30 cellular contexts compared by ENCODE assay signal in genomic region chr20:22941550-22941949, GRCh38.
"Had no signal": no experiment of that assay in that cellular context is flagged by ENCODE, and none has a peak within 500 bp of the region (broad histone marks: within the 10 kb centered on the region; RNA-seq: fewer than 3 reads in every experiment).

No MANE protein-coding gene starts in this region.

- H3K27ac ChIP-seq: brain microvascular endothelial cell, esophagus squamous epithelium, gastroesophageal sphincter, WERI-Rb-1 had no signal

- H3K4me3 ChIP-seq: esophagus squamous epithelium, gastroesophageal sphincter had no signal

- H3K9me3 Mint-ChIP-seq: activated B cell treated with CpG ODN at 0.5 μM for 24 hours; activated CD4-positive, alpha-beta memory T cell treated with anti-CD3 and anti-CD28 coated beads, Interleukin-2, amount 10 ng/mL, durations not matched to agents 7 days and 5 days; activated CD4-positive, alpha-beta T cell treated with anti-CD3 and anti-CD28 coated beads, Interleukin-2, amount 10 ng/mL, durations not matched to agents 7 days and 5 days; activated naive CD4-positive, alpha-beta T cell treated with anti-CD3 and anti-CD28 coated beads, Interleukin-2, amount 10 ng/mL, durations not matched to agents 7 days and 5 days; activated naive CD8-positive, alpha-beta T cell treated with anti-CD3 and anti-CD28 coated beads, Interleukin-2, amount 10 ng/mL, durations not matched to agents 7 days and 5 days; activated T-cell treated with anti-CD3 and anti-CD28 coated beads, Interleukin-2, amount 50 U/mL, for 24 hours; effector memory CD8-positive, alpha-beta T cell; T-helper 2 cell treated with Interferon-gamma antibody and Interleukin-4, amounts not matched to agents 5 μg/mL and 100 μg/mL, for 36 hours had no signal

- H3K27me3 ChIP-seq: brain microvascular endothelial cell had no signal

- H3K36me3 ChIP-seq: brain microvascular endothelial cell, esophagus squamous epithelium, gastroesophageal sphincter, WERI-Rb-1 had no signal

- ATAC-seq: activated CD4-positive, CD25-positive, alpha-beta regulatory T cell treated with anti-CD3 and anti-CD28 coated beads, Interleukin-2, amount 50 U/mL, for 24 hours; activated naive CD4-positive, alpha-beta T cell treated with anti-CD3 and anti-CD28 coated beads, Interleukin-2, amount 50 U/mL, for 72 hours; activated T-cell treated with anti-CD3 and anti-CD28 coated beads, Interleukin-2, amount 50 U/mL, for 72 hours; effector memory CD8-positive, alpha-beta T cell; gastroesophageal sphincter; T-helper 17 cell had no signal

- H3K4me1 Mint-ChIP-seq: activated B cell treated with CpG ODN at 0.5 μM for 24 hours; activated CD4-positive, alpha-beta memory T cell treated with anti-CD3 and anti-CD28 coated beads, Interleukin-2, amount 10 ng/mL, durations not matched to agents 7 days and 5 days; activated CD4-positive, alpha-beta T cell treated with anti-CD3 and anti-CD28 coated beads, Interleukin-2, amount 10 ng/mL, durations not matched to agents 7 days and 5 days; activated naive CD4-positive, alpha-beta T cell treated with anti-CD3 and anti-CD28 coated beads, Interleukin-2, amount 10 ng/mL, durations not matched to agents 7 days and 5 days; activated naive CD8-positive, alpha-beta T cell treated with anti-CD3 and anti-CD28 coated beads, Interleukin-2, amount 10 ng/mL, durations not matched to agents 7 days and 5 days; T-helper 17 cell had no signal

- DNase-seq: activated B cell treated with CpG ODN at 0.5 μM for 24 hours; activated CD4-positive, alpha-beta memory T cell treated with anti-CD3 and anti-CD28 coated beads, Interleukin-2, amount 10 ng/mL, durations not matched to agents 7 days and 5 days; activated CD4-positive, alpha-beta T cell treated with anti-CD3 and anti-CD28 coated beads, Interleukin-2, amount 10 ng/mL, durations not matched to agents 7 days and 5 days; activated CD4-positive, alpha-beta T cell treated with anti-CD3 and anti-CD28 coated beads, Interleukin-2, amount 50 U/mL, for 4 hours; activated CD8-positive, alpha-beta memory T cell treated with anti-CD3 and anti-CD28 coated beads, Interleukin-2, amount 50 U/mL, for 48 hours; activated gamma-delta T cell; activated naive CD4-positive, alpha-beta T cell; activated naive CD4-positive, alpha-beta T cell treated with anti-CD3 and anti-CD28 coated beads, Interleukin-2, amount 10 ng/mL, durations not matched to agents 7 days and 5 days; activated naive CD8-positive, alpha-beta T cell treated with anti-CD3 and anti-CD28 coated beads, Interleukin-2, amount 10 ng/mL, durations not matched to agents 7 days and 5 days; activated T-cell treated with anti-CD3 and anti-CD28 coated beads for 4 hours; activated T-cell treated with anti-CD3 and anti-CD28 coated beads, Interleukin-2, amount 50 U/mL, for 24 hours; activated T-cell treated with anti-CD3 and anti-CD28 coated beads, Interleukin-2, amount 50 U/mL, for 72 hours; amniotic stem cell; anterior cingulate cortex; brain microvascular endothelial cell; caudate nucleus; cortex of kidney; effector CD4-positive, alpha-beta T cell; effector memory CD8-positive, alpha-beta T cell; erythroblast; esophagus squamous epithelium; foreskin melanocyte; T-helper 1 cell; T-helper 17 cell; T1000; WERI-Rb-1 had no signal

- H3K36me3 Mint-ChIP-seq: activated naive CD4-positive, alpha-beta T cell treated with anti-CD3 and anti-CD28 coated beads, Interleukin-2, amount 10 ng/mL, durations not matched to agents 7 days and 5 days; activated naive CD4-positive, alpha-beta T cell treated with anti-CD3 and anti-CD28 coated beads, Interleukin-2, amount 50 U/mL, for 72 hours; activated naive CD8-positive, alpha-beta T cell treated with anti-CD3 and anti-CD28 coated beads, Interleukin-2, amount 10 ng/mL, durations not matched to agents 7 days and 5 days had no signal

- H3K9me3 ChIP-seq: esophagus squamous epithelium, gastroesophageal sphincter had no signal

- H3K27me3 Mint-ChIP-seq: activated B cell treated with CpG ODN at 0.5 μM for 24 hours; activated naive CD4-positive, alpha-beta T cell treated with anti-CD3 and anti-CD28 coated beads, Interleukin-2, amount 10 ng/mL, durations not matched to agents 7 days and 5 days had no signal

- H3K27ac Mint-ChIP-seq: activated B cell treated with CpG ODN at 0.5 μM for 24 hours; activated CD4-positive, alpha-beta memory T cell treated with anti-CD3 and anti-CD28 coated beads, Interleukin-2, amount 10 ng/mL, durations not matched to agents 7 days and 5 days; activated CD4-positive, alpha-beta T cell treated with anti-CD3 and anti-CD28 coated beads, Interleukin-2, amount 10 ng/mL, durations not matched to agents 7 days and 5 days; activated naive CD4-positive, alpha-beta T cell treated with anti-CD3 and anti-CD28 coated beads, Interleukin-2, amount 10 ng/mL, durations not matched to agents 7 days and 5 days; activated naive CD4-positive, alpha-beta T cell treated with anti-CD3 and anti-CD28 coated beads, Interleukin-2, amount 50 U/mL, for 72 hours; activated naive CD8-positive, alpha-beta T cell treated with anti-CD3 and anti-CD28 coated beads, Interleukin-2, amount 10 ng/mL, durations not matched to agents 7 days and 5 days; activated T-cell treated with anti-CD3 and anti-CD28 coated beads, Interleukin-2, amount 50 U/mL, for 24 hours; activated T-cell treated with anti-CD3 and anti-CD28 coated beads, Interleukin-2, amount 50 U/mL, for 72 hours; effector memory CD8-positive, alpha-beta T cell; T-helper 17 cell; T-helper 2 cell treated with Interferon-gamma antibody and Interleukin-4, amounts not matched to agents 5 μg/mL and 100 μg/mL, for 36 hours had no signal

- H3K4me1 ChIP-seq: esophagus squamous epithelium, gastroesophageal sphincter had no signal

- H3K4me3 Mint-ChIP-seq: activated B cell treated with CpG ODN at 0.5 μM for 24 hours; activated CD4-positive, alpha-beta memory T cell treated with anti-CD3 and anti-CD28 coated beads, Interleukin-2, amount 10 ng/mL, durations not matched to agents 7 days and 5 days; activated CD4-positive, alpha-beta T cell treated with anti-CD3 and anti-CD28 coated beads, Interleukin-2, amount 10 ng/mL, durations not matched to agents 7 days and 5 days; activated naive CD4-positive, alpha-beta T cell treated with anti-CD3 and anti-CD28 coated beads, Interleukin-2, amount 10 ng/mL, durations not matched to agents 7 days and 5 days; activated naive CD8-positive, alpha-beta T cell treated with anti-CD3 and anti-CD28 coated beads, Interleukin-2, amount 10 ng/mL, durations not matched to agents 7 days and 5 days; activated T-cell treated with anti-CD3 and anti-CD28 coated beads, Interleukin-2, amount 50 U/mL, for 24 hours; activated T-cell treated with anti-CD3 and anti-CD28 coated beads, Interleukin-2, amount 50 U/mL, for 72 hours; effector memory CD8-positive, alpha-beta T cell; T-helper 17 cell; T-helper 2 cell treated with Interferon-gamma antibody and Interleukin-4, amounts not matched to agents 5 μg/mL and 100 μg/mL, for 36 hours had no signal
